ENCODE assay signal across 8 cellular contexts in the genomic region with DNA sequence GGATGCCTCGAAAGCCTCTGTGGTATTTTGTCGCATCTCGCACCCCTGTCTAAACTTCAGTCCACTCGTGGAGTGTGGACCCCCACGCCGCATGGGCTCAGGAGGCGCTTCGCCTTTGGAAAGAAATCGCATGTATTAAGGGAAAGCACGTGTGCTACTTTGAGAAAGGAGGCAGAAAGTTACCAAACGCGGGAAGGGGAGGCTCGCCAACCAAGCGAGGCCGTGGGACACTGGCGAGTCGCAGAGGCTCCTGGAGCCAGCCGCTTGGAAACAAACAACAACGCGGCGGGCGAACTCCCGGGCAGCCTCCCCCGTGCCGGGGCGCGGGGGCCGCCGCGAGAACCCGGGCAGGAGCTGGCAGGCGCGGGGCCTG. TPM values are rescaled to one million over a fixed set of nuclear protein-coding genes. Genes with fewer than 3 reads are reported as not detected.
DNase-seq lines count a peak whose midpoint lies in the region; ATAC-seq, FAIRE-seq and TF ChIP-seq lines count a peak whose summit lies in the region.

No MANE protein-coding gene starts in this region.

- no peak for TF ChIP-seq POLR2A in GM12892 (IDR thresholded peaks at IDR 0.05; ENCODE audit: low read depth, low read length)

- H3K27ac ChIP-seq in SJCRH30 = peak overlapping the region; percentile 12; the same call in 1 of the 2 replicates

- H3K27me3 ChIP-seq in SJCRH30 = no peaks in the 10 kb centered on the region

- ATAC-seq in GM19372 (IDR thresholded peaks at IDR 0.05; ENCODE audit: low read depth, unreplicated experiment) = peak; percentile 21
- peak; percentile 30 for ATAC-seq in omental fat pad (ENCODE audit: low FRiP score)

- TF ChIP-seq CTCF in omental fat pad (IDR thresholded peaks at IDR 0.05) = no peak

- FAIRE-seq in HTR-8/SVneo (lab: Jason Lieb, UNC) (no peak), GM12892 (lab: Jason Lieb, UNC) (no peak)

- peaks cover 9% of the 10 kb centered on the region for H3K9me3 ChIP-seq in SJCRH30 (replicated peaks)

- peak overlapping the region; percentile 66 for H3K4me3 ChIP-seq in SJCRH30

- DNase-seq in SJCRH30 = no peak
- peak; percentile 55 for DNase-seq in fibroblast of peridontal ligament (ENCODE audit: extremely low read depth)
- no peak for DNase-seq in omental fat pad (ENCODE audit: low spot score)
- no peak for DNase-seq in HTR-8/SVneo (ENCODE audit: insufficient read length, low spot score)
- DNase-seq in GM12892 (ENCODE audit: insufficient read length) = no peak
- no peak for DNase-seq in COR-L47 (lab: John Stamatoyannopoulos, UW)
- DNase-seq in NCI-H1694 (lab: John Stamatoyannopoulos, UW) = no peak

- H3K4me1 ChIP-seq in SJCRH30 = no peaks in the 10 kb centered on the region; the same call in 1 of the 2 replicates

- no peaks in the 10 kb centered on the region for H3K36me3 ChIP-seq in SJCRH30

RNA-seq across cellular contexts. Expression of gene AGAP1, which starts 0.5 kb away (rescaled TPM):
- total RNA-seq in SJCRH30 (2014; rRNA removed; shearing (Covaris generic)) = 24.6 and 27.8 TPM in 2 replicates
- total RNA-seq in omental fat pad = 10 to 100 TPM; 15.5 to 24.3 (median 16.2) TPM
- not detected for polyA plus RNA-seq in GM12892 (2012; ENCODE audit: missing spikeins)
